ENCODE assay signal across 2 cellular contexts in the genomic region with DNA sequence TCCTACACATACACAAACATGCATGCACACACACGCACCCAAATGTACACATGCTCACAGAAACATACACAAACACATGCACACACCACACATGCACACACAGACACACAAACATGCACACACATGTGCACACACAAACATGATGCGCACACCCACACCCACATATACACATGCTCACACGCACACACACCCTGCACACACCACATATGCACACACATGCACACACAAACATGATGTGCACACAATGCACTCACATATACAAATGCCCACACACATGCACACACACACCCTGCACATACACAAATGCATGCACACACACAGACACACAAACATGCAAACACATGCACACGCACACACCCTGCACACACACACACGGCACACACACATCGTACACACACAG.
TF ChIP-seq lines count a peak whose summit lies in the region.

No MANE protein-coding gene starts in this region.

TF ChIP-seq in HepG2, 621 proteins besides CTCF, POLR2A, EP300 and RAD21:
- TF ChIP-seq, protein P1, sequence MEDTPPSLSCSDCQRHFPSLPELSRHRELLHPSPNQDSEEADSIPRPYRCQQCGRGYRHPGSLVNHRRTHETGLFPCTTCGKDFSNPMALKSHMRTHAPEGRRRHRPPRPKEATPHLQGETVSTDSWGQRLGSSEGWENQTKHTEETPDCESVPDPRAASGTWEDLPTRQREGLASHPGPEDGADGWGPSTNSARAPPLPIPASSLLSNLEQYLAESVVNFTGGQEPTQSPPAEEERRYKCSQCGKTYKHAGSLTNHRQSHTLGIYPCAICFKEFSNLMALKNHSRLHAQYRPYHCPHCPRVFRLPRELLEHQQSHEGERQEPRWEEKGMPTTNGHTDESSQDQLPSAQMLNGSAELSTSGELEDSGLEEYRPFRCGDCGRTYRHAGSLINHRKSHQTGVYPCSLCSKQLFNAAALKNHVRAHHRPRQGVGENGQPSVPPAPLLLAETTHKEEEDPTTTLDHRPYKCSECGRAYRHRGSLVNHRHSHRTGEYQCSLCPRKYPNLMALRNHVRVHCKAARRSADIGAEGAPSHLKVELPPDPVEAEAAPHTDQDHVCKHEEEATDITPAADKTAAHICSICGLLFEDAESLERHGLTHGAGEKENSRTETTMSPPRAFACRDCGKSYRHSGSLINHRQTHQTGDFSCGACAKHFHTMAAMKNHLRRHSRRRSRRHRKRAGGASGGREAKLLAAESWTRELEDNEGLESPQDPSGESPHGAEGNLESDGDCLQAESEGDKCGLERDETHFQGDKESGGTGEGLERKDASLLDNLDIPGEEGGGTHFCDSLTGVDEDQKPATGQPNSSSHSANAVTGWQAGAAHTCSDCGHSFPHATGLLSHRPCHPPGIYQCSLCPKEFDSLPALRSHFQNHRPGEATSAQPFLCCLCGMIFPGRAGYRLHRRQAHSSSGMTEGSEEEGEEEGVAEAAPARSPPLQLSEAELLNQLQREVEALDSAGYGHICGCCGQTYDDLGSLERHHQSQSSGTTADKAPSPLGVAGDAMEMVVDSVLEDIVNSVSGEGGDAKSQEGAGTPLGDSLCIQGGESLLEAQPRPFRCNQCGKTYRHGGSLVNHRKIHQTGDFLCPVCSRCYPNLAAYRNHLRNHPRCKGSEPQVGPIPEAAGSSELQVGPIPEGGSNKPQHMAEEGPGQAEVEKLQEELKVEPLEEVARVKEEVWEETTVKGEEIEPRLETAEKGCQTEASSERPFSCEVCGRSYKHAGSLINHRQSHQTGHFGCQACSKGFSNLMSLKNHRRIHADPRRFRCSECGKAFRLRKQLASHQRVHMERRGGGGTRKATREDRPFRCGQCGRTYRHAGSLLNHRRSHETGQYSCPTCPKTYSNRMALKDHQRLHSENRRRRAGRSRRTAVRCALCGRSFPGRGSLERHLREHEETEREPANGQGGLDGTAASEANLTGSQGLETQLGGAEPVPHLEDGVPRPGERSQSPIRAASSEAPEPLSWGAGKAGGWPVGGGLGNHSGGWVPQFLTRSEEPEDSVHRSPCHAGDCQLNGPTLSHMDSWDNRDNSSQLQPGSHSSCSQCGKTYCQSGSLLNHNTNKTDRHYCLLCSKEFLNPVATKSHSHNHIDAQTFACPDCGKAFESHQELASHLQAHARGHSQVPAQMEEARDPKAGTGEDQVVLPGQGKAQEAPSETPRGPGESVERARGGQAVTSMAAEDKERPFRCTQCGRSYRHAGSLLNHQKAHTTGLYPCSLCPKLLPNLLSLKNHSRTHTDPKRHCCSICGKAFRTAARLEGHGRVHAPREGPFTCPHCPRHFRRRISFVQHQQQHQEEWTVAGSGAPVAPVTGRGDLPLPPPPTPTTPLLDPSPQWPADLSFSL (CRISPR knock-in tag; IDR thresholded peaks at IDR 0.05), result peak; percentile 26; the same call in 1 of the 2 replicates
- TF ChIP-seq, protein P2, sequence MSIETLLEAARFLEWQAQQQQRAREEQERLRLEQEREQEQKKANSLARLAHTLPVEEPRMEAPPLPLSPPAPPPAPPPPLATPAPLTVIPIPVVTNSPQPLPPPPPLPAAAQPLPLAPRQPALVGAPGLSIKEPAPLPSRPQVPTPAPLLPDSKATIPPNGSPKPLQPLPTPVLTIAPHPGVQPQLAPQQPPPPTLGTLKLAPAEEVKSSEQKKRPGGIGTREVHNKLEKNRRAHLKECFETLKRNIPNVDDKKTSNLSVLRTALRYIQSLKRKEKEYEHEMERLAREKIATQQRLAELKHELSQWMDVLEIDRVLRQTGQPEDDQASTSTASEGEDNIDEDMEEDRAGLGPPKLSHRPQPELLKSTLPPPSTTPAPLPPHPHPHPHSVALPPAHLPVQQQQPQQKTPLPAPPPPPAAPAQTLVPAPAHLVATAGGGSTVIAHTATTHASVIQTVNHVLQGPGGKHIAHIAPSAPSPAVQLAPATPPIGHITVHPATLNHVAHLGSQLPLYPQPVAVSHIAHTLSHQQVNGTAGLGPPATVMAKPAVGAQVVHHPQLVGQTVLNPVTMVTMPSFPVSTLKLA (IDR thresholded peaks at IDR 0.05), result peak; percentile 93
- no peak for TF ChIP-seq NFE2L1 (CRISPR knock-in tag; IDR thresholded peaks at IDR 0.05; ENCODE audit: borderline replicate concordance)

TF ChIP-seq in K562, 482 proteins besides CTCF, POLR2A, EP300 and RAD21 (continues in another document):
- TF ChIP-seq NCOR1 (IDR thresholded peaks at IDR 0.05) (peak; percentile 35; the same call in 1 of the 2 replicates), OTX1 (CRISPR knock-in tag; IDR thresholded peaks at IDR 0.05) (0 out of 2 replicates have a peak, but pooled peaks have one; percentile 46), CBX2 (IDR thresholded peaks at IDR 0.05; ENCODE audit: insufficient read depth, low read length, poor library complexity, severe bottlenecking) (no peak), CBFA2T3 (IDR thresholded peaks at IDR 0.05) (peak; percentile 29), KDM1A (IDR thresholded peaks at IDR 0.05) (peak in 1 of 2 experiments; percentile 98; a peak in 2 of 4 replicates), ARID2 (IDR thresholded peaks at IDR 0.05) (peak; percentile 85), TSC22D4 (tag; IDR thresholded peaks at IDR 0.05) (peak; percentile 90), ZNF232 (CRISPR knock-in tag; IDR thresholded peaks at IDR 0.05) (no peak), GTF2A2 (tag; IDR thresholded peaks at IDR 0.05) (no peak), BRCA1 (IDR thresholded peaks at IDR 0.05) (no peak), BRCA1 (CRISPR knock-in tag; IDR thresholded peaks at IDR 0.05) (no peak), ZBED1 (IDR thresholded peaks at IDR 0.05) (no peak), KLF1 (tag; IDR thresholded peaks at IDR 0.05) (no peak), SMARCA5 (IDR thresholded peaks at IDR 0.05) (0 out of 2 replicates have a peak, but pooled peaks have one; percentile 16), SIRT6 (IDR thresholded peaks at IDR 0.05; ENCODE audit: low read depth, low read length) (no peak), HDAC1 (IDR thresholded peaks at IDR 0.05) (0 out of 4 replicates have a peak, but pooled peaks of 1 of the 2 experiments have one; percentile 19), PHF20 (IDR thresholded peaks at IDR 0.05; ENCODE audit: partially characterized antibody) (peak; percentile 65), CBX8 (IDR thresholded peaks at IDR 0.05; ENCODE audit: borderline replicate concordance, extremely low read depth, low read depth, low read length, poor library complexity, severe bottlenecking) (no peak)
- TF ChIP-seq, protein P3, sequence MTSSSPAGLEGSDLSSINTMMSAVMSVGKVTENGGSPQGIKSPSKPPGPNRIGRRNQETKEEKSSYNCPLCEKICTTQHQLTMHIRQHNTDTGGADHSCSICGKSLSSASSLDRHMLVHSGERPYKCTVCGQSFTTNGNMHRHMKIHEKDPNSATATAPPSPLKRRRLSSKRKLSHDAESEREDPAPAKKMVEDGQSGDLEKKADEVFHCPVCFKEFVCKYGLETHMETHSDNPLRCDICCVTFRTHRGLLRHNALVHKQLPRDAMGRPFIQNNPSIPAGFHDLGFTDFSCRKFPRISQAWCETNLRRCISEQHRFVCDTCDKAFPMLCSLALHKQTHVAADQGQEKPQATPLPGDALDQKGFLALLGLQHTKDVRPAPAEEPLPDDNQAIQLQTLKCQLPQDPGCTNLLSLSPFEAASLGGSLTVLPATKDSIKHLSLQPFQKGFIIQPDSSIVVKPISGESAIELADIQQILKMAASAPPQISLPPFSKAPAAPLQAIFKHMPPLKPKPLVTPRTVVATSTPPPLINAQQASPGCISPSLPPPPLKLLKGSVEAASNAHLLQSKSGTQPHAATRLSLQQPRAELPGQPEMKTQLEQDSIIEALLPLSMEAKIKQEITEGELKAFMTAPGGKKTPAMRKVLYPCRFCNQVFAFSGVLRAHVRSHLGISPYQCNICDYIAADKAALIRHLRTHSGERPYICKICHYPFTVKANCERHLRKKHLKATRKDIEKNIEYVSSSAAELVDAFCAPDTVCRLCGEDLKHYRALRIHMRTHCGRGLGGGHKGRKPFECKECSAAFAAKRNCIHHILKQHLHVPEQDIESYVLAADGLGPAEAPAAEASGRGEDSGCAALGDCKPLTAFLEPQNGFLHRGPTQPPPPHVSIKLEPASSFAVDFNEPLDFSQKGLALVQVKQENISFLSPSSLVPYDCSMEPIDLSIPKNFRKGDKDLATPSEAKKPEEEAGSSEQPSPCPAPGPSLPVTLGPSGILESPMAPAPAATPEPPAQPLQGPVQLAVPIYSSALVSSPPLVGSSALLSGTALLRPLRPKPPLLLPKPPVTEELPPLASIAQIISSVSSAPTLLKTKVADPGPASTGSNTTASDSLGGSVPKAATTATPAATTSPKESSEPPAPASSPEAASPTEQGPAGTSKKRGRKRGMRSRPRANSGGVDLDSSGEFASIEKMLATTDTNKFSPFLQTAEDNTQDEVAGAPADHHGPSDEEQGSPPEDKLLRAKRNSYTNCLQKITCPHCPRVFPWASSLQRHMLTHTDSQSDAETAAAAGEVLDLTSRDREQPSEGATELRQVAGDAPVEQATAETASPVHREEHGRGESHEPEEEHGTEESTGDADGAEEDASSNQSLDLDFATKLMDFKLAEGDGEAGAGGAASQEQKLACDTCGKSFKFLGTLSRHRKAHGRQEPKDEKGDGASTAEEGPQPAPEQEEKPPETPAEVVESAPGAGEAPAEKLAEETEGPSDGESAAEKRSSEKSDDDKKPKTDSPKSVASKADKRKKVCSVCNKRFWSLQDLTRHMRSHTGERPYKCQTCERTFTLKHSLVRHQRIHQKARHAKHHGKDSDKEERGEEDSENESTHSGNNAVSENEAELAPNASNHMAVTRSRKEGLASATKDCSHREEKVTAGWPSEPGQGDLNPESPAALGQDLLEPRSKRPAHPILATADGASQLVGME (CRISPR knock-in tag; IDR thresholded peaks at IDR 0.05), result no peak
- TF ChIP-seq, protein P4, sequence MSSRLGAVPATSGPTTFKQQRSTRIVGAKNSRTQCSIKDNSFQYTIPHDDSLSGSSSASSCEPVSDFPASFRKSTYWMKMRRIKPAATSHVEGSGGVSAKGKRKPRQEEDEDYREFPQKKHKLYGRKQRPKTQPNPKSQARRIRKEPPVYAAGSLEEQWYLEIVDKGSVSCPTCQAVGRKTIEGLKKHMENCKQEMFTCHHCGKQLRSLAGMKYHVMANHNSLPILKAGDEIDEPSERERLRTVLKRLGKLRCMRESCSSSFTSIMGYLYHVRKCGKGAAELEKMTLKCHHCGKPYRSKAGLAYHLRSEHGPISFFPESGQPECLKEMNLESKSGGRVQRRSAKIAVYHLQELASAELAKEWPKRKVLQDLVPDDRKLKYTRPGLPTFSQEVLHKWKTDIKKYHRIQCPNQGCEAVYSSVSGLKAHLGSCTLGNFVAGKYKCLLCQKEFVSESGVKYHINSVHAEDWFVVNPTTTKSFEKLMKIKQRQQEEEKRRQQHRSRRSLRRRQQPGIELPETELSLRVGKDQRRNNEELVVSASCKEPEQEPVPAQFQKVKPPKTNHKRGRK (tag; IDR thresholded peaks at IDR 0.05), result no peak
- TF ChIP-seq, protein P5, sequence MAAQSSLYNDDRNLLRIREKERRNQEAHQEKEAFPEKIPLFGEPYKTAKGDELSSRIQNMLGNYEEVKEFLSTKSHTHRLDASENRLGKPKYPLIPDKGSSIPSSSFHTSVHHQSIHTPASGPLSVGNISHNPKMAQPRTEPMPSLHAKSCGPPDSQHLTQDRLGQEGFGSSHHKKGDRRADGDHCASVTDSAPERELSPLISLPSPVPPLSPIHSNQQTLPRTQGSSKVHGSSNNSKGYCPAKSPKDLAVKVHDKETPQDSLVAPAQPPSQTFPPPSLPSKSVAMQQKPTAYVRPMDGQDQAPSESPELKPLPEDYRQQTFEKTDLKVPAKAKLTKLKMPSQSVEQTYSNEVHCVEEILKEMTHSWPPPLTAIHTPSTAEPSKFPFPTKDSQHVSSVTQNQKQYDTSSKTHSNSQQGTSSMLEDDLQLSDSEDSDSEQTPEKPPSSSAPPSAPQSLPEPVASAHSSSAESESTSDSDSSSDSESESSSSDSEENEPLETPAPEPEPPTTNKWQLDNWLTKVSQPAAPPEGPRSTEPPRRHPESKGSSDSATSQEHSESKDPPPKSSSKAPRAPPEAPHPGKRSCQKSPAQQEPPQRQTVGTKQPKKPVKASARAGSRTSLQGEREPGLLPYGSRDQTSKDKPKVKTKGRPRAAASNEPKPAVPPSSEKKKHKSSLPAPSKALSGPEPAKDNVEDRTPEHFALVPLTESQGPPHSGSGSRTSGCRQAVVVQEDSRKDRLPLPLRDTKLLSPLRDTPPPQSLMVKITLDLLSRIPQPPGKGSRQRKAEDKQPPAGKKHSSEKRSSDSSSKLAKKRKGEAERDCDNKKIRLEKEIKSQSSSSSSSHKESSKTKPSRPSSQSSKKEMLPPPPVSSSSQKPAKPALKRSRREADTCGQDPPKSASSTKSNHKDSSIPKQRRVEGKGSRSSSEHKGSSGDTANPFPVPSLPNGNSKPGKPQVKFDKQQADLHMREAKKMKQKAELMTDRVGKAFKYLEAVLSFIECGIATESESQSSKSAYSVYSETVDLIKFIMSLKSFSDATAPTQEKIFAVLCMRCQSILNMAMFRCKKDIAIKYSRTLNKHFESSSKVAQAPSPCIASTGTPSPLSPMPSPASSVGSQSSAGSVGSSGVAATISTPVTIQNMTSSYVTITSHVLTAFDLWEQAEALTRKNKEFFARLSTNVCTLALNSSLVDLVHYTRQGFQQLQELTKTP (IDR thresholded peaks at IDR 0.05; ENCODE audit: low read depth in 1 of 2, partially characterized antibody in 2 of 2), result peak in 1 of 2 experiments; percentile 21
- TF ChIP-seq, protein P6, sequence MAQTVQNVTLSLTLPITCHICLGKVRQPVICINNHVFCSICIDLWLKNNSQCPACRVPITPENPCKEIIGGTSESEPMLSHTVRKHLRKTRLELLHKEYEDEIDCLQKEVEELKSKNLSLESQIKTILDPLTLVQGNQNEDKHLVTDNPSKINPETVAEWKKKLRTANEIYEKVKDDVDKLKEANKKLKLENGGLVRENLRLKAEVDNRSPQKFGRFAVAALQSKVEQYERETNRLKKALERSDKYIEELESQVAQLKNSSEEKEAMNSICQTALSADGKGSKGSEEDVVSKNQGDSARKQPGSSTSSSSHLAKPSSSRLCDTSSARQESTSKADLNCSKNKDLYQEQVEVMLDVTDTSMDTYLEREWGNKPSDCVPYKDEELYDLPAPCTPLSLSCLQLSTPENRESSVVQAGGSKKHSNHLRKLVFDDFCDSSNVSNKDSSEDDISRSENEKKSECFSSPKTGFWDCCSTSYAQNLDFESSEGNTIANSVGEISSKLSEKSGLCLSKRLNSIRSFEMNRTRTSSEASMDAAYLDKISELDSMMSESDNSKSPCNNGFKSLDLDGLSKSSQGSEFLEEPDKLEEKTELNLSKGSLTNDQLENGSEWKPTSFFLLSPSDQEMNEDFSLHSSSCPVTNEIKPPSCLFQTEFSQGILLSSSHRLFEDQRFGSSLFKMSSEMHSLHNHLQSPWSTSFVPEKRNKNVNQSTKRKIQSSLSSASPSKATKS (CRISPR knock-in tag; IDR thresholded peaks at IDR 0.05), result no peak
- TF ChIP-seq, protein P7, sequence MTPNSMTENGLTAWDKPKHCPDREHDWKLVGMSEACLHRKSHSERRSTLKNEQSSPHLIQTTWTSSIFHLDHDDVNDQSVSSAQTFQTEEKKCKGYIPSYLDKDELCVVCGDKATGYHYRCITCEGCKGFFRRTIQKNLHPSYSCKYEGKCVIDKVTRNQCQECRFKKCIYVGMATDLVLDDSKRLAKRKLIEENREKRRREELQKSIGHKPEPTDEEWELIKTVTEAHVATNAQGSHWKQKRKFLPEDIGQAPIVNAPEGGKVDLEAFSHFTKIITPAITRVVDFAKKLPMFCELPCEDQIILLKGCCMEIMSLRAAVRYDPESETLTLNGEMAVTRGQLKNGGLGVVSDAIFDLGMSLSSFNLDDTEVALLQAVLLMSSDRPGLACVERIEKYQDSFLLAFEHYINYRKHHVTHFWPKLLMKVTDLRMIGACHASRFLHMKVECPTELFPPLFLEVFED (CRISPR knock-in tag; conservative IDR thresholded peaks at IDR 0.05), result 0 out of 2 replicates have a peak, but pooled peaks have one; percentile 16
- TF ChIP-seq, protein P8, sequence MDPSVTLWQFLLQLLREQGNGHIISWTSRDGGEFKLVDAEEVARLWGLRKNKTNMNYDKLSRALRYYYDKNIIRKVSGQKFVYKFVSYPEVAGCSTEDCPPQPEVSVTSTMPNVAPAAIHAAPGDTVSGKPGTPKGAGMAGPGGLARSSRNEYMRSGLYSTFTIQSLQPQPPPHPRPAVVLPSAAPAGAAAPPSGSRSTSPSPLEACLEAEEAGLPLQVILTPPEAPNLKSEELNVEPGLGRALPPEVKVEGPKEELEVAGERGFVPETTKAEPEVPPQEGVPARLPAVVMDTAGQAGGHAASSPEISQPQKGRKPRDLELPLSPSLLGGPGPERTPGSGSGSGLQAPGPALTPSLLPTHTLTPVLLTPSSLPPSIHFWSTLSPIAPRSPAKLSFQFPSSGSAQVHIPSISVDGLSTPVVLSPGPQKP (CRISPR knock-in tag; IDR thresholded peaks at IDR 0.05), result no peak
